Comparison of ENCODE assay signal across 9 cellular contexts in the genomic region with DNA sequence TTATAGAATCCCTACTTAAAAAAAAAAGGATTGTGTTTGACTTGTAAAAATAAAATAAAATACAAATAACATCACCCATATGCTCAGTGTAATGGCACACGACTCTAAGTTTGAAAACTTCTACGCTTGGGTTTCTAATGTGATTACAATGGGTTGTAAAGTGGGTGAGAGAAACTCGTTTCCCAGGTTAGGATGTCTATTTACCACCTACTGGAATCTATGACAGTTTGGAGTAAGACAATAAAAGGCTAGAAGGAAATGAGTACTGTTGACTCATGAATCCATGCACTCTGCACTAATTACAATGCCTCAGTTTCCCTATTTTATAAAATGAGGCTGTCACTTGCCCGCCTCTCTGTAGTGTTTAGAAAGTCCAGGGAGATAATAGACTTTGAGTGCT.
DNase-seq lines count a peak whose midpoint lies in the region; ATAC-seq and TF ChIP-seq lines count a peak whose summit lies in the region.
"Had no signal": no experiment of that assay in that cellular context is flagged by ENCODE, and none has a peak within 500 bp of the region (broad histone marks: within the 10 kb centered on the region; RNA-seq: fewer than 3 reads in every experiment).

No MANE protein-coding gene starts in this region.

- DNase-seq in CD4-positive, CD25-positive, alpha-beta regulatory T cell = no peak
- DNase-seq in HL-60 (ENCODE audit: low read depth in 1 of 2, low spot score in 1 of 2) (no peak), sigmoid colon (no peak), germinal center (ENCODE audit: low spot score) (no peak), foreskin fibroblast (no peak)
- DNase-seq in central memory CD8-positive, alpha-beta T cell (ENCODE audit: low spot score in 2 of 2) = no peak

- H3K9me3 ChIP-seq in CD4-positive, CD25-positive, alpha-beta regulatory T cell (ENCODE audit: control insufficient read depth in 2 of 2, low read length in 2 of 2) = no peaks in the 10 kb centered on the region
- H3K9me3 ChIP-seq in muscle layer of duodenum (ENCODE audit: control insufficient read depth in 1 of 2, low read length in 2 of 2) (no peaks in the 10 kb centered on the region), sigmoid colon (no peaks in the 10 kb centered on the region)
- H3K9me3 ChIP-seq: spleen had no signal

- peak overlapping the region; percentile 93 to 95 (median 94) for H3K4me3 Mint-ChIP-seq in CD4-positive, CD25-positive, alpha-beta regulatory T cell
- H3K4me3 Mint-ChIP-seq in central memory CD8-positive, alpha-beta T cell = peak overlapping the region; percentile 90

- no peaks in the 10 kb centered on the region for H3K27me3 Mint-ChIP-seq in CD4-positive, CD25-positive, alpha-beta regulatory T cell
- H3K27me3 Mint-ChIP-seq in central memory CD8-positive, alpha-beta T cell = peaks cover 8% of the 10 kb centered on the region

- H3K27me3 ChIP-seq in CD4-positive, CD25-positive, alpha-beta regulatory T cell (ENCODE audit: control insufficient read depth, insufficient read depth, low read length) = no peaks in the 10 kb centered on the region
- H3K27me3 ChIP-seq in HL-60 (ENCODE audit: insufficient read depth, poor library complexity, severe bottlenecking) (no peaks in the 10 kb centered on the region), muscle layer of duodenum (ENCODE audit: low read depth, low read length) (no peaks in the 10 kb centered on the region), sigmoid colon (no peaks in the 10 kb centered on the region)
- H3K27me3 ChIP-seq: spleen had no signal

- no peak for ATAC-seq in CD4-positive, CD25-positive, alpha-beta regulatory T cell (ENCODE audit: low read depth in 2 of 2)
- ATAC-seq in central memory CD8-positive, alpha-beta T cell (replicated peaks; ENCODE audit: extremely low read depth, poor library complexity, severe bottlenecking) = no peak
- ATAC-seq in HG03460 (IDR thresholded peaks at IDR 0.05; ENCODE audit: unreplicated experiment) = no peak

- no peak overlapping the region for H3K4me3 ChIP-seq in CD4-positive, CD25-positive, alpha-beta regulatory T cell (ENCODE audit: low read depth, low read length)
- no peak overlapping the region for H3K4me3 ChIP-seq in HL-60 (replicated peaks; ENCODE audit: insufficient read depth, low read length)
- H3K4me3 ChIP-seq in muscle layer of duodenum (ENCODE audit: low read depth in 1 of 2, low read length in 2 of 2) = no peak overlapping the region
- H3K4me3 ChIP-seq in sigmoid colon = no peak overlapping the region
- H3K4me3 ChIP-seq in foreskin fibroblast (ENCODE audit: low read depth in 1 of 2, low read length in 2 of 2) = no peak overlapping the region

- 18 to 72% methylated on average over 4 of the region's 4 CpGs for WGBS in sigmoid colon, 2 donors

- H3K36me3 Mint-ChIP-seq in CD4-positive, CD25-positive, alpha-beta regulatory T cell = no peaks in the 10 kb centered on the region
- peaks cover 10% of the 10 kb centered on the region for H3K36me3 Mint-ChIP-seq in central memory CD8-positive, alpha-beta T cell (ENCODE audit: insufficient read depth)

- H3K27ac Mint-ChIP-seq in CD4-positive, CD25-positive, alpha-beta regulatory T cell = no peak overlapping the region
- H3K27ac Mint-ChIP-seq in central memory CD8-positive, alpha-beta T cell (ENCODE audit: low read depth) = no peak overlapping the region

- no peak for TF ChIP-seq POLR2A in sigmoid colon (IDR thresholded peaks at IDR 0.05)

- intact Hi-C loops in sigmoid colon (cut with DNase I) = no loop called here

- TF ChIP-seq CTCF in HL-60 (IDR thresholded peaks at IDR 0.05; ENCODE audit: insufficient read depth, low read length) (no peak), sigmoid colon (IDR thresholded peaks at IDR 0.05) (no peak), foreskin fibroblast (IDR thresholded peaks at IDR 0.05; ENCODE audit: low read depth, low read length) (no peak)

- H3K9me3 Mint-ChIP-seq in CD4-positive, CD25-positive, alpha-beta regulatory T cell = no peaks in the 10 kb centered on the region
- no peaks in the 10 kb centered on the region for H3K9me3 Mint-ChIP-seq in central memory CD8-positive, alpha-beta T cell

- H3K36me3 ChIP-seq in CD4-positive, CD25-positive, alpha-beta regulatory T cell (ENCODE audit: control insufficient read depth, insufficient read depth, low read length) = no peaks in the 10 kb centered on the region
- no peaks in the 10 kb centered on the region for H3K36me3 ChIP-seq in muscle layer of duodenum (ENCODE audit: control insufficient read depth in 1 of 2, insufficient read depth in 2 of 2, low read length in 2 of 2)
- H3K36me3 ChIP-seq in sigmoid colon = no peaks in the 10 kb centered on the region
- H3K36me3 ChIP-seq: spleen had no signal

- peaks cover 18 to 24% (median 21%) of the 10 kb centered on the region in 4 donors for H3K4me1 Mint-ChIP-seq in CD4-positive, CD25-positive, alpha-beta regulatory T cell
- peaks cover 35% of the 10 kb centered on the region for H3K4me1 Mint-ChIP-seq in central memory CD8-positive, alpha-beta T cell

- H3K27ac ChIP-seq in CD4-positive, CD25-positive, alpha-beta regulatory T cell (ENCODE audit: insufficient read depth, low read length, poor library complexity, severe bottlenecking) = no peak overlapping the region
- H3K27ac ChIP-seq in HL-60 (replicated peaks) = peak overlapping the region; percentile 86
- peak overlapping the region; percentile 82 for H3K27ac ChIP-seq in muscle layer of duodenum (ENCODE audit: low read length)
- H3K27ac ChIP-seq in sigmoid colon = peak overlapping the region in 2 of 4 donors; percentile 79 to 84

- no peak for TF ChIP-seq EP300 in sigmoid colon (IDR thresholded peaks at IDR 0.05)

- peaks cover 23% of the 10 kb centered on the region for H3K4me1 ChIP-seq in CD4-positive, CD25-positive, alpha-beta regulatory T cell (ENCODE audit: control insufficient read depth, insufficient read depth, low read length, poor library complexity, severe bottlenecking)
- peaks cover 0 to 24% of the 10 kb centered on the region in 2 donors for H3K4me1 ChIP-seq in muscle layer of duodenum (ENCODE audit: control insufficient read depth in 1 of 2, insufficient read depth in 2 of 2, low read length in 2 of 2)
- H3K4me1 ChIP-seq in sigmoid colon = peaks cover 0 to 28% (median 17%) of the 10 kb centered on the region in 4 donors
